Comparison of ENCODE assay signal across 8 cellular contexts in genomic region chr6:85679445-85680123, GRCh38. TPM values are rescaled to one million over a fixed set of nuclear protein-coding genes. Genes with fewer than 3 reads are reported as not detected.
A peak's percentile ranks its signal among the peaks of the same experiment; 100 is the strongest.
DNase-seq lines count a peak whose midpoint lies in the region; ATAC-seq and TF ChIP-seq lines count a peak whose summit lies in the region.

No MANE protein-coding gene starts in this region.

- intact Hi-C loops in CD4-positive, alpha-beta memory T cell (cut with micrococcal nuclease) = loop anchor here (2.0 to 10.0 kb wide), 3 partner anchors 55 to 1475 kb away; partner anchors contain the start of gene ZNF292
- intact Hi-C loops in mammary epithelial cell (cut with micrococcal nuclease) = loop anchor here (5.0 to 10.0 kb wide), 3 partner anchors 55 to 322 kb away; partner anchors contain the start of gene SNX14

- BruUV-seq in mammary epithelial cell (replicated peaks; lab: Mats Ljungman, UMichigan) = TSS peak; percentile 50

- peak overlapping the region; percentile 56 for H3K9ac ChIP-seq in mammary epithelial cell (ENCODE audit: insufficient read depth, low read length)

- POLR2A ChIA-PET in CD4-positive, alpha-beta memory T cell (lab: Charles Lee; ENCODE audit: partially characterized antibody) = interaction anchor here (0.7 to 10.9 kb wide), 15 partner anchors 10 to 230 kb away, joined by 3 to 1033 read pairs (median 7); partner anchors contain the start of genes NT5E, SNX14 and SYNCRIP
- POLR2A ChIA-PET in naive thymus-derived CD8-positive, alpha-beta T cell (lab: Charles Lee) = interaction anchor here (0.6 to 5.8 kb wide), 18 partner anchors 10 to 1473 kb away, joined by 3 to 570 read pairs (median 7); partner anchors contain the start of genes NT5E, SNX14 and SYNCRIP

- peak overlapping the region; percentile 97 to 100 (median 100) for H3K4me3 Mint-ChIP-seq in CD4-positive, alpha-beta memory T cell
- H3K4me3 Mint-ChIP-seq in naive thymus-derived CD8-positive, alpha-beta T cell = peak overlapping the region; percentile 94 to 99 (median 98)

- H3K36me3 ChIP-seq in CD4-positive, alpha-beta memory T cell (ENCODE audit: insufficient read depth, low read length) = peaks cover 7% of the 10 kb centered on the region
- peaks cover 24% of the 10 kb centered on the region for H3K36me3 ChIP-seq in mammary epithelial cell (ENCODE audit: insufficient read depth, low read length)

- peak overlapping the region; percentile 87 for H3K4me2 ChIP-seq in mammary epithelial cell (ENCODE audit: insufficient read depth, low read depth, low read length)

- no peak for TF ChIP-seq CTCF in mammary epithelial cell (conservative IDR thresholded peaks at IDR 0.05 in 1 of 2, IDR thresholded peaks at IDR 0.05 in 1 of 2; ENCODE audit: extremely low read depth in 1 of 2, insufficient read depth in 1 of 2, low read depth in 1 of 2, low read length in 2 of 2)

- peaks cover 51% of the 10 kb centered on the region for H3K79me2 ChIP-seq in mammary epithelial cell (ENCODE audit: insufficient read depth, low read length)

- no peaks in the 10 kb centered on the region for H3K27me3 Mint-ChIP-seq in CD4-positive, alpha-beta memory T cell
- peaks cover 0 to 2% (median 0%) of the 10 kb centered on the region in 5 donors for H3K27me3 Mint-ChIP-seq in naive thymus-derived CD8-positive, alpha-beta T cell

- 39% methylated on average over 13 of the region's 14 CpGs for WGBS in mammary epithelial cell (ENCODE audit: low coverage, missing lambda C conversion rate)

- CTCF ChIA-PET in CD4-positive, alpha-beta memory T cell (lab: Charles Lee; ENCODE audit: partially characterized antibody) = interaction anchor here (1.3 to 5.2 kb wide), 3 partner anchors 10 to 51 kb away, joined by 3 to 129 read pairs (median 25); partner anchors contain the start of gene SYNCRIP
- CTCF ChIA-PET in mammary epithelial cell (lab: Charles Lee; ENCODE audit: low non-redundant PET) = no interaction called here

- no peaks in the 10 kb centered on the region for H3K27me3 ChIP-seq in CD4-positive, alpha-beta memory T cell (ENCODE audit: insufficient read depth, low read length)
- no peaks in the 10 kb centered on the region for H3K27me3 ChIP-seq in mammary epithelial cell (ENCODE audit: insufficient read depth, low read length)

- peak overlapping the region; percentile 60 to 71 for H3K4me3 ChIP-seq in CD4-positive, alpha-beta memory T cell (ENCODE audit: low read length in 2 of 2)
- peak overlapping the region; percentile 44 to 82 (median 54) for H3K4me3 ChIP-seq in mammary epithelial cell (replicated peaks in 1 of 3; ENCODE audit: insufficient read depth in 1 of 3, low read depth in 2 of 3, low read length in 3 of 3)

- peaks cover 6% of the 10 kb centered on the region for H4K20me1 ChIP-seq in mammary epithelial cell (ENCODE audit: insufficient read depth, low read length)

- H3K4me1 ChIP-seq in CD4-positive, alpha-beta memory T cell (ENCODE audit: insufficient read depth, low read length) = peaks cover 38% of the 10 kb centered on the region
- peaks cover 22% of the 10 kb centered on the region for H3K4me1 ChIP-seq in mammary epithelial cell (ENCODE audit: insufficient read depth, low read length)

- peaks cover 0 to 4% (median 0%) of the 10 kb centered on the region in 8 donors for H3K9me3 Mint-ChIP-seq in CD4-positive, alpha-beta memory T cell
- peaks cover 0 to 3% (median 0%) of the 10 kb centered on the region in 9 donors for H3K9me3 Mint-ChIP-seq in naive thymus-derived CD8-positive, alpha-beta T cell

- no peaks in the 10 kb centered on the region for H3K9me3 ChIP-seq in CD4-positive, alpha-beta memory T cell (ENCODE audit: control insufficient read depth in 1 of 2, low read length in 2 of 2)
- no peaks in the 10 kb centered on the region for H3K9me3 ChIP-seq in mammary epithelial cell (replicated peaks; ENCODE audit: insufficient read depth, low read length)

- dilution Hi-C loops in mammary epithelial cell (cut with HindIII; ENCODE audit: low sequenced_read_pairs) = loop anchor here (5.0 kb wide), 2 partner anchors 37 to 82 kb away; partner anchors contain the start of gene SYNCRIP

- DNase-seq in CD4-positive, alpha-beta memory T cell = no peak
- peak; percentile 7 for DNase-seq in LHCN-M2 (ENCODE audit: low read depth)
- no peak for DNase-seq in mammary epithelial cell
- DNase-seq in naive thymus-derived CD8-positive, alpha-beta T cell = no peak
- no peak for DNase-seq in cerebellum (ENCODE audit: low spot score)
- no peak for DNase-seq in superior temporal gyrus (ENCODE audit: extremely low spot score)
- no peak for DNase-seq in activated CD4-positive, alpha-beta T cell treated with anti-CD3 and anti-CD28 coated beads, Interleukin-2, amount 50 U/mL, for 48 hours

- H2AFZ ChIP-seq in mammary epithelial cell (ENCODE audit: low read depth, low read length) = peak overlapping the region; percentile 86

- peak overlapping the region; percentile 87 for H3K27ac ChIP-seq in CD4-positive, alpha-beta memory T cell (ENCODE audit: low read depth, low read length)
- peak overlapping the region; percentile 70 for H3K27ac ChIP-seq in mammary epithelial cell (ENCODE audit: insufficient read depth, low read depth, low read length)

- ATAC-seq in naive thymus-derived CD8-positive, alpha-beta T cell = no peak
- no peak for ATAC-seq in HG03108 (IDR thresholded peaks at IDR 0.05; ENCODE audit: unreplicated experiment)

- peaks cover 28 to 37% of the 10 kb centered on the region in 2 donors for H3K36me3 Mint-ChIP-seq in CD4-positive, alpha-beta memory T cell
- peaks cover 8 to 34% (median 19%) of the 10 kb centered on the region in 3 donors for H3K36me3 Mint-ChIP-seq in naive thymus-derived CD8-positive, alpha-beta T cell

- in situ Hi-C loops in mammary epithelial cell (cut with MboI; ENCODE audit: low sequenced_read_pairs in 2 of 2) = loop anchor here in 1 of 2 donors (5.0 kb wide), 1 partner anchor 37 kb away; the partner anchor contains the start of gene SYNCRIP

- peak overlapping the region; percentile 82 to 100 (median 99) for H3K27ac Mint-ChIP-seq in CD4-positive, alpha-beta memory T cell
- peak overlapping the region in 9 of 10 donors; percentile 14 to 100 (median 99) for H3K27ac Mint-ChIP-seq in naive thymus-derived CD8-positive, alpha-beta T cell

- peaks cover 29 to 49% (median 35%) of the 10 kb centered on the region in 4 donors for H3K4me1 Mint-ChIP-seq in CD4-positive, alpha-beta memory T cell
- peaks cover 20 to 40% (median 34%) of the 10 kb centered on the region in 4 donors for H3K4me1 Mint-ChIP-seq in naive thymus-derived CD8-positive, alpha-beta T cell

RNA-seq across cellular contexts. Expression of gene SYNCRIP, which starts 36.9 kb away (rescaled TPM):
- 10 to 100 TPM; 81.4 to 84.3 TPM for total RNA-seq in CD4-positive, alpha-beta memory T cell
- polyA plus RNA-seq in CD4-positive, alpha-beta memory T cell = 10 to 100 TPM; 52.1 to 94.1 TPM
- 107 and 121 TPM in 2 replicates for total RNA-seq in LHCN-M2 (2014; rRNA removed)
- polyA plus RNA-seq in LHCN-M2 (2012) = 81.2 TPM
- 100 to 1,000 TPM in 1 of 2 donors, 10 to 100 TPM in 1; 47.8 to 132 TPM for total RNA-seq in mammary epithelial cell
- polyA plus RNA-seq in mammary epithelial cell = 16.5 TPM
- 64.8 TPM for polyA minus RNA-seq in mammary epithelial cell
- total RNA-seq in naive thymus-derived CD8-positive, alpha-beta T cell = 100 to 1,000 TPM in 1 of 2 experiments, 10 to 100 TPM in 1; 95.1 to 103 TPM
- 10 to 100 TPM; 68.6 to 80.9 (median 70.7) TPM for polyA plus RNA-seq in naive thymus-derived CD8-positive, alpha-beta T cell
- total RNA-seq in cerebellum = 95.2 TPM
